14 cellular contexts compared by ENCODE assay signal in genomic region chr3:193812078-193812725, GRCh38.
"Had no signal": no experiment of that assay in that cellular context is flagged by ENCODE, and none has a peak within 500 bp of the region (broad histone marks: within the 10 kb centered on the region; RNA-seq: fewer than 3 reads in every experiment).

No MANE protein-coding gene starts in this region.

- H3K4me1 Mint-ChIP-seq: activated CD4-positive, alpha-beta T cell treated with anti-CD3 and anti-CD28 coated beads, Interleukin-2, amount 10 ng/mL, durations not matched to agents 7 days and 5 days; activated naive CD8-positive, alpha-beta T cell treated with anti-CD3 and anti-CD28 coated beads for 36 hours had no signal

- H3K4me1 ChIP-seq: upper lobe of left lung had no signal

- H3K4me3 Mint-ChIP-seq: activated CD4-positive, alpha-beta T cell treated with anti-CD3 and anti-CD28 coated beads, Interleukin-2, amount 10 ng/mL, durations not matched to agents 7 days and 5 days; activated naive CD8-positive, alpha-beta T cell treated with anti-CD3 and anti-CD28 coated beads for 36 hours; activated T-cell treated with anti-CD3 and anti-CD28 coated beads, Interleukin-2, amount 50 U/mL, for 24 hours; nephron progenitor cell; T-helper 1 cell treated with Interleukin-12 subunit alpha and Interleukin-12 subunit beta and Interleukin-4 antibody, amounts not matched to agents 30 μg/mL and 1 μg/mL, for 36 hours had no signal

- H3K9me3 Mint-ChIP-seq: activated CD4-positive, alpha-beta T cell treated with anti-CD3 and anti-CD28 coated beads, Interleukin-2, amount 10 ng/mL, durations not matched to agents 7 days and 5 days; activated naive CD8-positive, alpha-beta T cell treated with anti-CD3 and anti-CD28 coated beads for 36 hours; activated T-cell treated with anti-CD3 and anti-CD28 coated beads, Interleukin-2, amount 50 U/mL, for 24 hours; nephron progenitor cell; T-helper 1 cell treated with Interleukin-12 subunit alpha and Interleukin-12 subunit beta and Interleukin-4 antibody, amounts not matched to agents 30 μg/mL and 1 μg/mL, for 36 hours had no signal

- H3K27me3 ChIP-seq: dorsolateral prefrontal cortex, suprapubic skin, upper lobe of left lung had no signal

- DNase-seq: activated CD4-positive, alpha-beta T cell treated with anti-CD3 and anti-CD28 coated beads, Interleukin-2, amount 10 ng/mL, durations not matched to agents 7 days and 5 days; activated gamma-delta T cell treated with Interleukin-2 at 50 U/mL for 16 hours; activated naive CD8-positive, alpha-beta T cell treated with anti-CD3 and anti-CD28 coated beads for 36 hours; activated T-cell treated with anti-CD3 and anti-CD28 coated beads, Interleukin-2, amount 50 U/mL, for 24 hours; dorsolateral prefrontal cortex; glutamatergic neuron; nephron progenitor cell; stimulated activated CD4-positive, alpha-beta T cell treated with anti-CD3 and anti-CD28 coated beads, Interleukin-12 subunit alpha, Interleukin-12 subunit beta, amount 100 ng/mL, for 4 hours; stimulated activated naive CD8-positive, alpha-beta T cell treated with anti-CD3 and anti-CD28 coated beads, Interleukin-15, Interleukin-2, amounts not matched to agents 100 U/mL and 50 U/mL, for 24 hours; upper lobe of left lung had no signal

- H3K9me3 ChIP-seq: suprapubic skin, upper lobe of left lung had no signal

- H3K27me3 Mint-ChIP-seq: activated naive CD8-positive, alpha-beta T cell treated with anti-CD3 and anti-CD28 coated beads for 36 hours had no signal

- H3K27ac Mint-ChIP-seq: activated CD4-positive, alpha-beta T cell treated with anti-CD3 and anti-CD28 coated beads, Interleukin-2, amount 10 ng/mL, durations not matched to agents 7 days and 5 days; activated naive CD8-positive, alpha-beta T cell treated with anti-CD3 and anti-CD28 coated beads for 36 hours; activated T-cell treated with anti-CD3 and anti-CD28 coated beads, Interleukin-2, amount 50 U/mL, for 24 hours; nephron progenitor cell; T-helper 1 cell treated with Interleukin-12 subunit alpha and Interleukin-12 subunit beta and Interleukin-4 antibody, amounts not matched to agents 30 μg/mL and 1 μg/mL, for 36 hours had no signal

- H3K36me3 ChIP-seq: suprapubic skin, upper lobe of left lung had no signal

- H3K27ac ChIP-seq: dorsolateral prefrontal cortex, suprapubic skin, upper lobe of left lung had no signal

- FAIRE-seq: endometrium had no signal

- H3K36me3 Mint-ChIP-seq: activated naive CD8-positive, alpha-beta T cell treated with anti-CD3 and anti-CD28 coated beads for 36 hours had no signal

- H3K4me3 ChIP-seq: dorsolateral prefrontal cortex, suprapubic skin, upper lobe of left lung had no signal

- ATAC-seq: esophagus mucosa; stimulated activated naive CD8-positive, alpha-beta T cell treated with anti-CD3 and anti-CD28 coated beads, Interleukin-15, Interleukin-2, amounts not matched to agents 100 U/mL and 50 U/mL, for 24 hours had no signal
